15 cellular contexts compared by ENCODE assay signal in genomic region chr3:99646107-99646435, GRCh38. TPM values are rescaled to one million over a fixed set of nuclear protein-coding genes. Genes with fewer than 3 reads are reported as not detected.
DNase-seq lines count a peak whose midpoint lies in the region; ATAC-seq and TF ChIP-seq lines count a peak whose summit lies in the region.
"Had no signal": no experiment of that assay in that cellular context is flagged by ENCODE, and none has a peak within 500 bp of the region (broad histone marks: within the 10 kb centered on the region; RNA-seq: fewer than 3 reads in every experiment).

No MANE protein-coding gene starts in this region.

- H3K27me3 Mint-ChIP-seq in MCF 10A (ENCODE audit: insufficient read depth, unreplicated experiment) (no peaks in the 10 kb centered on the region), osteocyte (ENCODE audit: unreplicated experiment) (no peaks in the 10 kb centered on the region)
- peaks cover 6% of the 10 kb centered on the region for H3K27me3 Mint-ChIP-seq in activated T-helper 1 cell treated with anti-CD3 and anti-CD28 coated beads, Interleukin-12 subunit alpha, Interleukin-12 subunit beta, Interleukin-2, Interleukin-4 antibody, amounts not matched to agents 30 ng/mL and 10 ng/mL and 1 ng/mL, durations not matched to agents 14 hours and 24 hours and 36 hours (ENCODE audit: insufficient read depth)
- peaks cover 12% of the 10 kb centered on the region for H3K27me3 Mint-ChIP-seq in activated CD4-positive, alpha-beta memory T cell treated with anti-CD3 and anti-CD28 coated beads for 36 hours

- H3K4me3 ChIP-seq in fibroblast of mammary gland (ENCODE audit: control insufficient read depth, low read depth, low read length) = no peak overlapping the region
- H3K4me3 ChIP-seq in upper lobe of right lung = no peak overlapping the region

- CTCF ChIA-PET in MCF 10A (lab: Yijun Ruan, JAX) = interaction anchor here (0.6 to 17.3 kb wide), 22 partner anchors 10 to 1055 kb away, joined by 3 to 209 read pairs (median 4); no protein-coding TSS in a partner anchor
- CTCF ChIA-PET in activated CD4-positive, alpha-beta memory T cell treated with anti-CD3 and anti-CD28 coated beads for 36 hours (lab: Charles Lee) = interaction anchor here (1.5 kb wide), 1 partner anchor 40 kb away, joined by 4 read pairs; no protein-coding TSS in a partner anchor

- no peak for DNase-seq in MCF 10A (ENCODE audit: unreplicated experiment)
- DNase-seq in fibroblast of mammary gland (ENCODE audit: low read depth) = peak; percentile 62
- DNase-seq in osteocyte (ENCODE audit: extremely low spot score, unreplicated experiment) = no peak
- DNase-seq in upper lobe of right lung = no peak
- no peak for DNase-seq in activated T-helper 1 cell treated with anti-CD3 and anti-CD28 coated beads, Interleukin-12 subunit alpha, Interleukin-12 subunit beta, Interleukin-2, Interleukin-4 antibody, amounts not matched to agents 30 ng/mL and 10 ng/mL and 1 ng/mL, durations not matched to agents 14 hours and 24 hours and 36 hours (ENCODE audit: low spot score)
- DNase-seq in activated CD4-positive, alpha-beta T cell treated with anti-CD3 and anti-CD28 coated beads, Interleukin-2, amount 50 U/mL, for 48 hours = no peak
- no peak for DNase-seq in activated CD4-positive, alpha-beta memory T cell treated with anti-CD3 and anti-CD28 coated beads for 36 hours
- DNase-seq: activated CD4-positive, alpha-beta T cell treated with anti-CD3 and anti-CD28 coated beads, Interleukin-2, amount 10 ng/mL, durations not matched to agents 7 days and 5 days; activated naive CD8-positive, alpha-beta T cell treated with anti-CD3 and anti-CD28 coated beads, Interleukin-2, amount 10 ng/mL, durations not matched to agents 7 days and 5 days; DMS53; stimulated activated CD4-positive, alpha-beta T cell treated with anti-CD3 and anti-CD28 coated beads, Interleukin-4, amount 100 ng/mL, for 1 hour; stimulated activated CD8-positive, alpha-beta memory T cell treated with anti-CD3 and anti-CD28 coated beads, Interleukin-4, amount 100 ng/mL, for 48 hours had no signal

- H3K9me3 Mint-ChIP-seq in MCF 10A (ENCODE audit: unreplicated experiment) (no peaks in the 10 kb centered on the region), osteocyte (ENCODE audit: unreplicated experiment) (no peaks in the 10 kb centered on the region)
- H3K9me3 Mint-ChIP-seq in activated T-helper 1 cell treated with anti-CD3 and anti-CD28 coated beads, Interleukin-12 subunit alpha, Interleukin-12 subunit beta, Interleukin-2, Interleukin-4 antibody, amounts not matched to agents 30 ng/mL and 10 ng/mL and 1 ng/mL, durations not matched to agents 14 hours and 24 hours and 36 hours = no peaks in the 10 kb centered on the region
- H3K9me3 Mint-ChIP-seq in activated CD4-positive, alpha-beta memory T cell treated with anti-CD3 and anti-CD28 coated beads for 36 hours = no peaks in the 10 kb centered on the region
- H3K9me3 Mint-ChIP-seq: activated CD4-positive, alpha-beta T cell treated with anti-CD3 and anti-CD28 coated beads, Interleukin-2, amount 10 ng/mL, durations not matched to agents 7 days and 5 days; activated naive CD8-positive, alpha-beta T cell treated with anti-CD3 and anti-CD28 coated beads, Interleukin-2, amount 10 ng/mL, durations not matched to agents 7 days and 5 days; nephron progenitor cell had no signal

- no peaks in the 10 kb centered on the region for H3K9me3 ChIP-seq in upper lobe of right lung

- POLR2A ChIA-PET in MCF 10A (lab: Yijun Ruan, JAX) = interaction anchor here (0.6 to 2.6 kb wide), 5 partner anchors 22 to 1718 kb away, joined by 3 to 12 read pairs (median 4); no protein-coding TSS in a partner anchor
- POLR2A ChIA-PET in activated CD4-positive, alpha-beta memory T cell treated with anti-CD3 and anti-CD28 coated beads for 36 hours (lab: Charles Lee) = no interaction called here

- H3K27ac Mint-ChIP-seq in MCF 10A (ENCODE audit: low read depth, unreplicated experiment) = peak overlapping the region; percentile 63
- peak overlapping the region; percentile 98 for H3K27ac Mint-ChIP-seq in osteocyte (ENCODE audit: unreplicated experiment)
- no peak overlapping the region for H3K27ac Mint-ChIP-seq in activated T-helper 1 cell treated with anti-CD3 and anti-CD28 coated beads, Interleukin-12 subunit alpha, Interleukin-12 subunit beta, Interleukin-2, Interleukin-4 antibody, amounts not matched to agents 30 ng/mL and 10 ng/mL and 1 ng/mL, durations not matched to agents 14 hours and 24 hours and 36 hours
- no peak overlapping the region for H3K27ac Mint-ChIP-seq in activated CD4-positive, alpha-beta memory T cell treated with anti-CD3 and anti-CD28 coated beads for 36 hours
- H3K27ac Mint-ChIP-seq: activated CD4-positive, alpha-beta T cell treated with anti-CD3 and anti-CD28 coated beads, Interleukin-2, amount 10 ng/mL, durations not matched to agents 7 days and 5 days; activated naive CD8-positive, alpha-beta T cell treated with anti-CD3 and anti-CD28 coated beads, Interleukin-2, amount 10 ng/mL, durations not matched to agents 7 days and 5 days; IgD-negative memory B cell; nephron progenitor cell had no signal

- H3K27me3 ChIP-seq in upper lobe of right lung = no peaks in the 10 kb centered on the region

- intact Hi-C loops in MCF 10A (cut with micrococcal nuclease) = no loop called here
- intact Hi-C loops in upper lobe of right lung (cut with DNase I) = no loop called here
- intact Hi-C loops in activated T-helper 1 cell treated with anti-CD3 and anti-CD28 coated beads, Interleukin-12 subunit alpha, Interleukin-12 subunit beta, Interleukin-2, Interleukin-4 antibody, amounts not matched to agents 30 ng/mL and 10 ng/mL and 1 ng/mL, durations not matched to agents 14 hours and 24 hours and 36 hours (cut with micrococcal nuclease) = no loop called here
- intact Hi-C loops in activated CD4-positive, alpha-beta memory T cell treated with anti-CD3 and anti-CD28 coated beads for 36 hours (cut with micrococcal nuclease) = loop anchor here (10.0 kb wide), 1 partner anchor 109 kb away; no protein-coding TSS in a partner anchor

- H3K4me1 ChIP-seq in upper lobe of right lung = peaks cover 25% of the 10 kb centered on the region

- H3K4me1 Mint-ChIP-seq in MCF 10A (ENCODE audit: insufficient read depth, unreplicated experiment) (peaks cover 81% of the 10 kb centered on the region), osteocyte (ENCODE audit: unreplicated experiment) (peaks cover 82% of the 10 kb centered on the region)
- H3K4me1 Mint-ChIP-seq in activated T-helper 1 cell treated with anti-CD3 and anti-CD28 coated beads, Interleukin-12 subunit alpha, Interleukin-12 subunit beta, Interleukin-2, Interleukin-4 antibody, amounts not matched to agents 30 ng/mL and 10 ng/mL and 1 ng/mL, durations not matched to agents 14 hours and 24 hours and 36 hours (ENCODE audit: low read depth) = no peaks in the 10 kb centered on the region
- H3K4me1 Mint-ChIP-seq in activated CD4-positive, alpha-beta memory T cell treated with anti-CD3 and anti-CD28 coated beads for 36 hours (ENCODE audit: low read depth) = no peaks in the 10 kb centered on the region
- H3K4me1 Mint-ChIP-seq: activated CD4-positive, alpha-beta T cell treated with anti-CD3 and anti-CD28 coated beads, Interleukin-2, amount 10 ng/mL, durations not matched to agents 7 days and 5 days; activated naive CD8-positive, alpha-beta T cell treated with anti-CD3 and anti-CD28 coated beads, Interleukin-2, amount 10 ng/mL, durations not matched to agents 7 days and 5 days; IgD-negative memory B cell had no signal

- ATAC-seq in upper lobe of right lung (no peak), HG03439 (IDR thresholded peaks at IDR 0.05; ENCODE audit: unreplicated experiment) (no peak)

- H3K4me3 Mint-ChIP-seq in MCF 10A (ENCODE audit: unreplicated experiment) (no peak overlapping the region), osteocyte (ENCODE audit: unreplicated experiment) (peak overlapping the region; percentile 94)
- no peak overlapping the region for H3K4me3 Mint-ChIP-seq in activated T-helper 1 cell treated with anti-CD3 and anti-CD28 coated beads, Interleukin-12 subunit alpha, Interleukin-12 subunit beta, Interleukin-2, Interleukin-4 antibody, amounts not matched to agents 30 ng/mL and 10 ng/mL and 1 ng/mL, durations not matched to agents 14 hours and 24 hours and 36 hours
- no peak overlapping the region for H3K4me3 Mint-ChIP-seq in activated CD4-positive, alpha-beta memory T cell treated with anti-CD3 and anti-CD28 coated beads for 36 hours
- H3K4me3 Mint-ChIP-seq: activated CD4-positive, alpha-beta T cell treated with anti-CD3 and anti-CD28 coated beads, Interleukin-2, amount 10 ng/mL, durations not matched to agents 7 days and 5 days; activated naive CD8-positive, alpha-beta T cell treated with anti-CD3 and anti-CD28 coated beads, Interleukin-2, amount 10 ng/mL, durations not matched to agents 7 days and 5 days; IgD-negative memory B cell; nephron progenitor cell had no signal

- TF ChIP-seq CTCF in MCF 10A (IDR thresholded peaks at IDR 0.05; ENCODE audit: unreplicated experiment) (no peak), fibroblast of mammary gland (conservative IDR thresholded peaks at IDR 0.05; ENCODE audit: control insufficient read depth, insufficient read depth, low read depth, low read length) (no peak), osteocyte (IDR thresholded peaks at IDR 0.05) (no peak), upper lobe of right lung (IDR thresholded peaks at IDR 0.05) (no peak)

- H3K36me3 Mint-ChIP-seq in MCF 10A (ENCODE audit: insufficient read depth, unreplicated experiment) (peaks cover 24% of the 10 kb centered on the region), osteocyte (ENCODE audit: unreplicated experiment) (peaks cover 86% of the 10 kb centered on the region)
- no peaks in the 10 kb centered on the region for H3K36me3 Mint-ChIP-seq in activated T-helper 1 cell treated with anti-CD3 and anti-CD28 coated beads, Interleukin-12 subunit alpha, Interleukin-12 subunit beta, Interleukin-2, Interleukin-4 antibody, amounts not matched to agents 30 ng/mL and 10 ng/mL and 1 ng/mL, durations not matched to agents 14 hours and 24 hours and 36 hours (ENCODE audit: low read depth)
- H3K36me3 Mint-ChIP-seq in activated CD4-positive, alpha-beta memory T cell treated with anti-CD3 and anti-CD28 coated beads for 36 hours = no peaks in the 10 kb centered on the region
- H3K36me3 Mint-ChIP-seq: activated naive CD8-positive, alpha-beta T cell treated with anti-CD3 and anti-CD28 coated beads, Interleukin-2, amount 10 ng/mL, durations not matched to agents 7 days and 5 days; IgD-negative memory B cell had no signal

- BruUV-seq in MCF 10A (replicated peaks; lab: Mats Ljungman, UMichigan) = no TSS peak

- H3K27ac ChIP-seq in upper lobe of right lung = peak overlapping the region; percentile 20

- no peaks in the 10 kb centered on the region for H3K36me3 ChIP-seq in upper lobe of right lung

RNA-seq across cellular contexts. Expression of gene COL8A1, which starts 7.7 kb away (rescaled TPM):
- total RNA-seq in MCF 10A (2022) = 29.1 and 112 TPM in 2 replicates
- total RNA-seq in osteocyte = 3,389 and 3,403 TPM in 2 replicates
- 95.1 TPM for total RNA-seq in upper lobe of right lung
- total RNA-seq in activated T-helper 1 cell treated with anti-CD3 and anti-CD28 coated beads, Interleukin-12 subunit alpha, Interleukin-12 subunit beta, Interleukin-2, Interleukin-4 antibody, amounts not matched to agents 30 ng/mL and 10 ng/mL and 1 ng/mL, durations not matched to agents 14 hours and 24 hours and 36 hours = 0.08 TPM in 1 of 2 replicates, not detected in the other
- not detected for total RNA-seq in activated CD4-positive, alpha-beta memory T cell treated with anti-CD3 and anti-CD28 coated beads for 36 hours
- total RNA-seq: activated naive CD8-positive, alpha-beta T cell treated with anti-CD3 and anti-CD28 coated beads, Interleukin-2, amount 10 ng/mL, durations not matched to agents 7 days and 5 days had no signal

Comparison
In these comparisons a context has a peak if more than half of its experiments do, and no peak if none do; other contexts are left out.
1. H3K27ac Mint-ChIP-seq: peak in MCF 10A (single experiment) and osteocyte (single experiment); none in activated T-helper 1 cell treated with anti-CD3 and anti-CD28 coated beads, Interleukin-12 subunit alpha, Interleukin-12 subunit beta, Interleukin-2, Interleukin-4 antibody, amounts not matched to agents 30 ng/mL and 10 ng/mL and 1 ng/mL, durations not matched to agents 14 hours and 24 hours and 36 hours (single experiment) and activated CD4-positive, alpha-beta memory T cell treated with anti-CD3 and anti-CD28 coated beads for 36 hours (single experiment).
2. RNA of gene COL8A1, which starts 7.7 kb away (total RNA-seq): 3,389 to 3,403 TPM in osteocyte, 29.1 to 112 TPM in MCF 10A and 95.1 TPM in upper lobe of right lung (single experiment); not detected in activated CD4-positive, alpha-beta memory T cell treated with anti-CD3 and anti-CD28 coated beads for 36 hours and 0.08 TPM in activated T-helper 1 cell treated with anti-CD3 and anti-CD28 coated beads, Interleukin-12 subunit alpha, Interleukin-12 subunit beta, Interleukin-2, Interleukin-4 antibody, amounts not matched to agents 30 ng/mL and 10 ng/mL and 1 ng/mL, durations not matched to agents 14 hours and 24 hours and 36 hours; every median in the first group is over 10 times any median in the second.